8 cellular contexts compared by ENCODE assay signal in genomic region chr14:49853158-49853477, GRCh38. TPM values are rescaled to one million over a fixed set of nuclear protein-coding genes. Genes with fewer than 3 reads are reported as not detected.
DNase-seq lines count a peak whose midpoint lies in the region; ATAC-seq and TF ChIP-seq lines count a peak whose summit lies in the region.

No MANE protein-coding gene starts in this region.

- H3K9me3 ChIP-seq in SK-N-MC (ENCODE audit: low read depth, low read length) (no peaks in the 10 kb centered on the region), skeletal muscle satellite cell (replicated peaks; ENCODE audit: low read length) (no peaks in the 10 kb centered on the region)

- H3K27me3 ChIP-seq in foreskin keratinocyte = no peaks in the 10 kb centered on the region
- H3K27me3 ChIP-seq in skeletal muscle satellite cell (ENCODE audit: control insufficient read depth, insufficient read depth, low read length) = no peaks in the 10 kb centered on the region

- no peaks in the 10 kb centered on the region for H3K4me1 ChIP-seq in foreskin keratinocyte
- peaks cover 10% of the 10 kb centered on the region for H3K4me1 ChIP-seq in skeletal muscle satellite cell (ENCODE audit: control insufficient read depth, insufficient read depth, low read length)

- peak; percentile 11 for ATAC-seq in GM21619 (IDR thresholded peaks at IDR 0.05; ENCODE audit: unreplicated experiment)
- no peak for ATAC-seq in foreskin keratinocyte

- TF ChIP-seq CTCF in AG10803 (conservative IDR thresholded peaks at IDR 0.05; ENCODE audit: low read length) = no peak
- TF ChIP-seq CTCF in foreskin keratinocyte (conservative IDR thresholded peaks at IDR 0.05) = no peak

- H3K9ac ChIP-seq in SK-N-MC (ENCODE audit: insufficient read length) (peak overlapping the region; percentile 96), skeletal muscle satellite cell (ENCODE audit: low read depth, low read length) (peak overlapping the region; percentile 96)

- H3K27ac ChIP-seq in SK-N-MC = peak overlapping the region; percentile 82
- peak overlapping the region; percentile 41 for H3K27ac ChIP-seq in foreskin keratinocyte

- peaks cover 23% of the 10 kb centered on the region for H3K36me3 ChIP-seq in SK-N-MC (ENCODE audit: insufficient read depth, low read length)
- peaks cover 16% of the 10 kb centered on the region for H3K36me3 ChIP-seq in skeletal muscle satellite cell (ENCODE audit: insufficient read depth, low read length)

- H3K4me2 ChIP-seq in skeletal muscle satellite cell (ENCODE audit: low read length) = peak overlapping the region; percentile 70

- DNase-seq in AG10803 (ENCODE audit: low read depth) (no peak), SK-N-MC (ENCODE audit: low read depth, low spot score) (no peak), foreskin keratinocyte (no peak), ecto neural progenitor cell (ENCODE audit: low spot score) (no peak), SW 1271 (lab: John Stamatoyannopoulos, UW) (no peak), HUDEP-2 (lab: John Stamatoyannopoulos, UW; ENCODE audit: unreplicated experiment in 76 of 76) (no peak)

- H3K4me3 ChIP-seq in AG10803 (ENCODE audit: low read length) (peak overlapping the region; percentile 97), SK-N-MC (peak overlapping the region; percentile 80), skeletal muscle satellite cell (ENCODE audit: low read length) (peak overlapping the region; percentile 88)

RNA-seq across cellular contexts. Expression of gene NEMF, which starts 0.5 kb away (rescaled TPM):
- 38.3 and 46.7 TPM in 2 replicates for total RNA-seq in foreskin keratinocyte
- 14.1 and 16.8 TPM in 2 replicates for polyA plus RNA-seq in foreskin keratinocyte
- total RNA-seq in skeletal muscle satellite cell (2012; rRNA removed) = 40.3 and 40.4 TPM in 2 replicates

RNA-seq across cellular contexts. Expression of gene ARF6, which starts 39.8 kb away (rescaled TPM):
- 103 and 110 TPM in 2 replicates for total RNA-seq in foreskin keratinocyte
- 60.3 and 66.0 TPM in 2 replicates for polyA plus RNA-seq in foreskin keratinocyte
- 67.9 and 81.0 TPM in 2 replicates for total RNA-seq in skeletal muscle satellite cell (2012; rRNA removed)
